Comparison of ENCODE assay signal across 36 cellular contexts in genomic region chr17:33868899-33869298, GRCh38.
"Had no signal": no experiment of that assay in that cellular context is flagged by ENCODE, and none has a peak within 500 bp of the region (broad histone marks: within the 10 kb centered on the region; RNA-seq: fewer than 3 reads in every experiment).

No MANE protein-coding gene starts in this region.

- H3K4me3 ChIP-seq: ascending aorta, cardiac muscle cell had no signal

- H3K9me3 ChIP-seq: ascending aorta had no signal

- H3K36me3 ChIP-seq: ascending aorta, cardiac muscle cell had no signal

- H3K27ac Mint-ChIP-seq: activated B cell treated with CpG ODN at 0.5 μM for 24 hours; activated CD4-positive, alpha-beta memory T cell treated with anti-CD3 and anti-CD28 coated beads for 36 hours; activated CD4-positive, alpha-beta T cell treated with anti-CD3 and anti-CD28 coated beads, Interleukin-2, amount 10 ng/mL, durations not matched to agents 24 days and 14 days; activated CD8-positive, alpha-beta T cell treated with anti-CD3 and anti-CD28 coated beads for 36 hours; activated naive CD4-positive, alpha-beta T cell treated with anti-CD3 and anti-CD28 coated beads, Interleukin-2, amount 10 ng/mL, durations not matched to agents 7 days and 5 days; activated naive CD4-positive, alpha-beta T cell treated with anti-CD3 and anti-CD28 coated beads, Interleukin-2, amount 50 U/mL, for 24 hours; activated naive CD8-positive, alpha-beta T cell; activated naive CD8-positive, alpha-beta T cell treated with anti-CD3 and anti-CD28 coated beads, Interleukin-2, amount 10 ng/mL, durations not matched to agents 7 days and 5 days; activated naive CD8-positive, alpha-beta T cell treated with anti-CD3 and anti-CD28 coated beads, Interleukin-2, amount 50 U/mL, for 24 hours; activated T-cell treated with anti-CD3 and anti-CD28 coated beads, Interleukin-2, amount 50 U/mL, for 72 hours; activated T-helper 2 cell treated with anti-CD3 and anti-CD28 coated beads, Interferon-gamma antibody, Interleukin-2, Interleukin-4, amounts not matched to agents 10 μg/mL and 5 μg/mL and 100 μg/mL, durations not matched to agents 14 hours and 24 hours and 36 hours; brain; T-helper 1 cell treated with Interleukin-12 subunit alpha and Interleukin-12 subunit beta and Interleukin-4 antibody, amounts not matched to agents 30 μg/mL and 1 μg/mL, for 36 hours; T-helper 2 cell treated with Interferon-gamma antibody and Interleukin-4, amounts not matched to agents 5 μg/mL and 100 μg/mL, for 36 hours had no signal

- H3K27ac ChIP-seq: ascending aorta, cardiac muscle cell had no signal

- ATAC-seq: activated CD8-positive, alpha-beta T cell treated with anti-CD3 and anti-CD28 coated beads for 36 hours; activated naive CD8-positive, alpha-beta T cell treated with anti-CD3 and anti-CD28 coated beads, Interleukin-2, amount 50 U/mL, for 24 hours; activated T-cell treated with anti-CD3 and anti-CD28 coated beads, Interleukin-2, amount 50 U/mL, for 4 hours; activated T-cell treated with anti-CD3 and anti-CD28 coated beads, Interleukin-2, amount 50 U/mL, for 72 hours had no signal

- H3K27me3 ChIP-seq: ascending aorta, cardiac muscle cell had no signal

- DNase-seq: activated B cell treated with CpG ODN at 0.5 μM for 24 hours; activated CD4-positive, alpha-beta memory T cell treated with anti-CD3 and anti-CD28 coated beads for 36 hours; activated CD4-positive, alpha-beta T cell treated with anti-CD3 and anti-CD28 coated beads for 4 hours; activated CD4-positive, alpha-beta T cell treated with anti-CD3 and anti-CD28 coated beads, Interleukin-2, amount 10 ng/mL, durations not matched to agents 24 days and 14 days; activated CD4-positive, alpha-beta T cell treated with anti-CD3 and anti-CD28 coated beads, Interleukin-2, amount 50 U/mL, for 1 hour; activated CD4-positive, alpha-beta T cell treated with anti-CD3 and anti-CD28 coated beads, Interleukin-2, amount 50 U/mL, for 4 hours; activated CD4-positive, CD25-positive, alpha-beta regulatory T cell treated with anti-CD3 and anti-CD28 coated beads, Interleukin-2, amount 50 U/mL, for 72 hours; activated CD8-positive, alpha-beta memory T cell treated with anti-CD3 and anti-CD28 coated beads, Interleukin-2, amount 50 U/mL, for 4 hours; activated CD8-positive, alpha-beta T cell treated with anti-CD3 and anti-CD28 coated beads for 36 hours; activated effector memory CD4-positive, alpha-beta T cell treated with Interleukin-2 at 50 U/mL for 16 hours; activated gamma-delta T cell; activated naive CD4-positive, alpha-beta T cell treated with anti-CD3 and anti-CD28 coated beads, Interleukin-2, amount 10 ng/mL, durations not matched to agents 7 days and 5 days; activated naive CD4-positive, alpha-beta T cell treated with Interleukin-2 at 50 U/mL for 16 hours; activated naive CD8-positive, alpha-beta T cell treated with anti-CD3 and anti-CD28 coated beads, Interleukin-2, amount 10 ng/mL, durations not matched to agents 7 days and 5 days; activated naive CD8-positive, alpha-beta T cell treated with anti-CD3 and anti-CD28 coated beads, Interleukin-2, amount 50 U/mL, for 24 hours; activated T-cell treated with anti-CD3 and anti-CD28 coated beads for 4 hours; activated T-cell treated with anti-CD3 and anti-CD28 coated beads, Interleukin-2, amount 50 U/mL, for 1 hour; activated T-cell treated with anti-CD3 and anti-CD28 coated beads, Interleukin-2, amount 50 U/mL, for 4 hours; activated T-cell treated with anti-CD3 and anti-CD28 coated beads, Interleukin-2, amount 50 U/mL, for 72 hours; amygdala; anterior cingulate cortex; caudate nucleus; cerebellar nuclear complex; T-helper 1 cell; T-helper 2 cell; T-helper 9 cell had no signal

- H3K4me3 Mint-ChIP-seq: activated B cell treated with CpG ODN at 0.5 μM for 24 hours; activated CD4-positive, alpha-beta memory T cell treated with anti-CD3 and anti-CD28 coated beads for 36 hours; activated CD4-positive, alpha-beta T cell treated with anti-CD3 and anti-CD28 coated beads, Interleukin-2, amount 10 ng/mL, durations not matched to agents 24 days and 14 days; activated CD8-positive, alpha-beta T cell treated with anti-CD3 and anti-CD28 coated beads for 36 hours; activated naive CD4-positive, alpha-beta T cell treated with anti-CD3 and anti-CD28 coated beads, Interleukin-2, amount 10 ng/mL, durations not matched to agents 7 days and 5 days; activated naive CD4-positive, alpha-beta T cell treated with anti-CD3 and anti-CD28 coated beads, Interleukin-2, amount 50 U/mL, for 24 hours; activated naive CD8-positive, alpha-beta T cell; activated naive CD8-positive, alpha-beta T cell treated with anti-CD3 and anti-CD28 coated beads, Interleukin-2, amount 10 ng/mL, durations not matched to agents 7 days and 5 days; activated naive CD8-positive, alpha-beta T cell treated with anti-CD3 and anti-CD28 coated beads, Interleukin-2, amount 50 U/mL, for 24 hours; activated T-cell treated with anti-CD3 and anti-CD28 coated beads, Interleukin-2, amount 50 U/mL, for 4 hours; activated T-cell treated with anti-CD3 and anti-CD28 coated beads, Interleukin-2, amount 50 U/mL, for 72 hours; brain; central memory CD8-positive, alpha-beta T cell; T-helper 1 cell treated with Interleukin-12 subunit alpha and Interleukin-12 subunit beta and Interleukin-4 antibody, amounts not matched to agents 30 μg/mL and 1 μg/mL, for 36 hours; T-helper 2 cell treated with Interferon-gamma antibody and Interleukin-4, amounts not matched to agents 5 μg/mL and 100 μg/mL, for 36 hours had no signal

- FAIRE-seq: bronchial epithelial cell had no signal

- H3K9me3 Mint-ChIP-seq: activated B cell treated with CpG ODN at 0.5 μM for 24 hours; activated CD4-positive, alpha-beta memory T cell treated with anti-CD3 and anti-CD28 coated beads for 36 hours; activated CD4-positive, alpha-beta T cell treated with anti-CD3 and anti-CD28 coated beads, Interleukin-2, amount 10 ng/mL, durations not matched to agents 24 days and 14 days; activated CD8-positive, alpha-beta T cell treated with anti-CD3 and anti-CD28 coated beads for 36 hours; activated naive CD4-positive, alpha-beta T cell treated with anti-CD3 and anti-CD28 coated beads, Interleukin-2, amount 10 ng/mL, durations not matched to agents 7 days and 5 days; activated naive CD4-positive, alpha-beta T cell treated with anti-CD3 and anti-CD28 coated beads, Interleukin-2, amount 50 U/mL, for 24 hours; activated naive CD8-positive, alpha-beta T cell treated with anti-CD3 and anti-CD28 coated beads, Interleukin-2, amount 10 ng/mL, durations not matched to agents 7 days and 5 days; activated naive CD8-positive, alpha-beta T cell treated with anti-CD3 and anti-CD28 coated beads, Interleukin-2, amount 50 U/mL, for 24 hours; activated T-cell treated with anti-CD3 and anti-CD28 coated beads, Interleukin-2, amount 50 U/mL, for 4 hours; activated T-cell treated with anti-CD3 and anti-CD28 coated beads, Interleukin-2, amount 50 U/mL, for 72 hours; activated T-helper 2 cell treated with anti-CD3 and anti-CD28 coated beads, Interferon-gamma antibody, Interleukin-2, Interleukin-4, amounts not matched to agents 10 μg/mL and 5 μg/mL and 100 μg/mL, durations not matched to agents 14 hours and 24 hours and 36 hours; central memory CD8-positive, alpha-beta T cell; T-helper 1 cell treated with Interleukin-12 subunit alpha and Interleukin-12 subunit beta and Interleukin-4 antibody, amounts not matched to agents 30 μg/mL and 1 μg/mL, for 36 hours; T-helper 2 cell treated with Interferon-gamma antibody and Interleukin-4, amounts not matched to agents 5 μg/mL and 100 μg/mL, for 36 hours had no signal

- H3K36me3 Mint-ChIP-seq: activated CD4-positive, alpha-beta memory T cell treated with anti-CD3 and anti-CD28 coated beads for 36 hours; activated naive CD4-positive, alpha-beta T cell treated with anti-CD3 and anti-CD28 coated beads, Interleukin-2, amount 10 ng/mL, durations not matched to agents 7 days and 5 days; activated naive CD4-positive, alpha-beta T cell treated with anti-CD3 and anti-CD28 coated beads, Interleukin-2, amount 50 U/mL, for 24 hours; activated naive CD8-positive, alpha-beta T cell; activated naive CD8-positive, alpha-beta T cell treated with anti-CD3 and anti-CD28 coated beads, Interleukin-2, amount 10 ng/mL, durations not matched to agents 7 days and 5 days; brain had no signal

- H3K4me1 Mint-ChIP-seq: activated B cell treated with CpG ODN at 0.5 μM for 24 hours; activated CD4-positive, alpha-beta T cell treated with anti-CD3 and anti-CD28 coated beads, Interleukin-2, amount 10 ng/mL, durations not matched to agents 24 days and 14 days; activated naive CD4-positive, alpha-beta T cell treated with anti-CD3 and anti-CD28 coated beads, Interleukin-2, amount 10 ng/mL, durations not matched to agents 7 days and 5 days; activated naive CD4-positive, alpha-beta T cell treated with anti-CD3 and anti-CD28 coated beads, Interleukin-2, amount 50 U/mL, for 24 hours; activated naive CD8-positive, alpha-beta T cell treated with anti-CD3 and anti-CD28 coated beads, Interleukin-2, amount 10 ng/mL, durations not matched to agents 7 days and 5 days; activated naive CD8-positive, alpha-beta T cell treated with anti-CD3 and anti-CD28 coated beads, Interleukin-2, amount 50 U/mL, for 24 hours; central memory CD8-positive, alpha-beta T cell had no signal

- H3K4me1 ChIP-seq: ascending aorta had no signal
